In genomic region chr18:53795061-53795460, GRCh38 we compare ENCODE assay signal across 24 cellular contexts.
DNase-seq lines count a peak whose midpoint lies in the region; FAIRE-seq lines count a peak whose summit lies in the region.
"Had no signal": no experiment of that assay in that cellular context is flagged by ENCODE, and none has a peak within 500 bp of the region (broad histone marks: within the 10 kb centered on the region; RNA-seq: fewer than 3 reads in every experiment).

No MANE protein-coding gene starts in this region.

- FAIRE-seq in urothelium cell line (lab: Jason Lieb, UNC), result no peak
- FAIRE-seq: GM12878, K562 had no signal

- no peaks in the 10 kb centered on the region for H3K27me3 ChIP-seq in SJSA1 (replicated peaks)
- H3K27me3 ChIP-seq: MG63, upper lobe of left lung had no signal

- H3K4me1 ChIP-seq in SJSA1 (replicated peaks), result peaks cover 26% of the 10 kb centered on the region
- H3K4me1 ChIP-seq: upper lobe of left lung had no signal

- DNase-seq in M059J (ENCODE audit: low read depth), result peak; percentile 5
- peak in 1 of 2 experiments; percentile 48 for DNase-seq in SJSA1 (ENCODE audit: low read depth in 1 of 2, low spot score in 2 of 2)
- DNase-seq in epithelial cell of prostate (ENCODE audit: low read depth, low spot score), result no peak
- peak; percentile 37 for DNase-seq in skeletal muscle cell (ENCODE audit: low read depth)
- DNase-seq in nucleus accumbens (lab: John Stamatoyannopoulos, UW), result no peak
- DNase-seq in SIG-M5 (lab: John Stamatoyannopoulos, UW), result no peak
- no peak for DNase-seq in urothelium cell line (ENCODE audit: low spot score)
- DNase-seq: activated B cell treated with CpG ODN at 0.5 μM for 24 hours; activated CD8-positive, alpha-beta memory T cell treated with anti-CD3 and anti-CD28 coated beads, Interleukin-2, amount 10 ng/mL, durations not matched to agents 7 days and 5 days; activated naive CD4-positive, alpha-beta T cell treated with anti-CD3 and anti-CD28 coated beads for 36 hours; MG63; NCI-H1105 treated with DMSO at 0.1 percent for 48 hours; NCI-H1930; NCI-H2227 treated with DMSO at 0.1 percent for 48 hours; NCI-H526 treated with DMSO at 0.1 percent for 48 hours; right cardiac atrium; stimulated activated CD4-positive, alpha-beta T cell treated with anti-CD3 and anti-CD28 coated beads, Interleukin-12 subunit alpha, Interleukin-12 subunit beta, amount 100 ng/mL, for 4 hours; stimulated activated CD4-positive, alpha-beta T cell treated with anti-CD3 and anti-CD28 coated beads, Interleukin-4, amount 100 ng/mL, for 24 hours; SW 1271; T1000; upper lobe of left lung had no signal

- H3K4me3 ChIP-seq in SJSA1 (no peak overlapping the region), skeletal muscle cell (ENCODE audit: low read depth, low read length) (no peak overlapping the region)
- H3K4me3 ChIP-seq: GM12878, K562, MG63, upper lobe of left lung had no signal

- no peaks in the 10 kb centered on the region; the same call in 1 of the 2 replicates for H3K9me3 ChIP-seq in SJSA1 (replicated peaks)

- H3K27ac ChIP-seq in SJSA1 (peak overlapping the region; percentile 78), epithelial cell of prostate (peak overlapping the region; percentile 78)
- H3K27ac ChIP-seq: C4-2B, upper lobe of left lung had no signal

- H3K36me3 ChIP-seq in SJSA1, result no peaks in the 10 kb centered on the region
- H3K36me3 ChIP-seq: MG63, upper lobe of left lung had no signal

Comparison
In these comparisons a context has a peak if more than half of its experiments do, and no peak if none do; other contexts are left out.
1. DNase-seq: peak in M059J (single experiment) and skeletal muscle cell (single experiment); none in epithelial cell of prostate (single experiment), nucleus accumbens (0 of 56), SIG-M5 (single experiment) and urothelium cell line (single experiment).